Comparison of ENCODE assay signal across 10 cellular contexts in genomic region chr14:93045965-93046695, GRCh38.
DNase-seq lines count a peak whose midpoint lies in the region; ATAC-seq and TF ChIP-seq lines count a peak whose summit lies in the region.
"Had no signal": no experiment of that assay in that cellular context is flagged by ENCODE, and none has a peak within 500 bp of the region (broad histone marks: within the 10 kb centered on the region; RNA-seq: fewer than 3 reads in every experiment).

No MANE protein-coding gene starts in this region.

- no peak for TF ChIP-seq CTCF in left ventricle myocardium inferior (IDR thresholded peaks at IDR 0.05; ENCODE audit: borderline replicate concordance)

- no peaks in the 10 kb centered on the region for H3K36me3 ChIP-seq in left ventricle myocardium inferior
- H3K36me3 ChIP-seq: neural progenitor cell had no signal

- DNase-seq in activated naive CD4-positive, alpha-beta T cell treated with anti-CD3 and anti-CD28 coated beads for 36 hours = no peak
- DNase-seq in left ventricle myocardium inferior = no peak
- no peak for DNase-seq in substantia nigra (lab: John Stamatoyannopoulos, UW)
- DNase-seq: NCI-H1694 had no signal

- H3K9me3 ChIP-seq in left ventricle myocardium inferior (replicated peaks) = no peaks in the 10 kb centered on the region

- H3K4me1 Mint-ChIP-seq in activated naive CD4-positive, alpha-beta T cell treated with anti-CD3 and anti-CD28 coated beads, Interleukin-2, amount 50 U/mL, for 24 hours = peaks cover 37% of the 10 kb centered on the region
- H3K4me1 Mint-ChIP-seq in activated naive CD4-positive, alpha-beta T cell treated with anti-CD3 and anti-CD28 coated beads for 36 hours (ENCODE audit: low read depth) = peaks cover 12% of the 10 kb centered on the region
- peaks cover 13% of the 10 kb centered on the region for H3K4me1 Mint-ChIP-seq in activated T-helper 17 cell treated with anti-CD3 and anti-CD28 coated beads, Interleukin-2, amount 50 U/mL, for 72 hours

- CTCF ChIA-PET in activated naive CD4-positive, alpha-beta T cell treated with anti-CD3 and anti-CD28 coated beads for 36 hours (lab: Charles Lee) = no interaction called here

- peaks cover 2% of the 10 kb centered on the region for H3K36me3 Mint-ChIP-seq in activated naive CD4-positive, alpha-beta T cell treated with anti-CD3 and anti-CD28 coated beads, Interleukin-2, amount 50 U/mL, for 24 hours
- H3K36me3 Mint-ChIP-seq in activated naive CD4-positive, alpha-beta T cell treated with anti-CD3 and anti-CD28 coated beads for 36 hours (ENCODE audit: low read depth) = no peaks in the 10 kb centered on the region
- peaks cover 7% of the 10 kb centered on the region for H3K36me3 Mint-ChIP-seq in activated T-helper 17 cell treated with anti-CD3 and anti-CD28 coated beads, Interleukin-2, amount 50 U/mL, for 72 hours (ENCODE audit: low read depth)
- H3K36me3 Mint-ChIP-seq: neural progenitor cell had no signal

- H3K4me3 Mint-ChIP-seq in activated naive CD4-positive, alpha-beta T cell treated with anti-CD3 and anti-CD28 coated beads, Interleukin-2, amount 50 U/mL, for 24 hours = no peak overlapping the region
- no peak overlapping the region for H3K4me3 Mint-ChIP-seq in activated naive CD4-positive, alpha-beta T cell treated with anti-CD3 and anti-CD28 coated beads for 36 hours
- no peak overlapping the region for H3K4me3 Mint-ChIP-seq in activated T-helper 17 cell treated with anti-CD3 and anti-CD28 coated beads, Interleukin-2, amount 50 U/mL, for 72 hours
- H3K4me3 Mint-ChIP-seq: neural progenitor cell had no signal

- H3K4me1 ChIP-seq in left ventricle myocardium inferior = peaks cover 100% of the 10 kb centered on the region

- H3K27me3 Mint-ChIP-seq in activated naive CD4-positive, alpha-beta T cell treated with anti-CD3 and anti-CD28 coated beads, Interleukin-2, amount 50 U/mL, for 24 hours = no peaks in the 10 kb centered on the region
- no peaks in the 10 kb centered on the region for H3K27me3 Mint-ChIP-seq in activated naive CD4-positive, alpha-beta T cell treated with anti-CD3 and anti-CD28 coated beads for 36 hours (ENCODE audit: low read depth)
- no peaks in the 10 kb centered on the region for H3K27me3 Mint-ChIP-seq in activated T-helper 17 cell treated with anti-CD3 and anti-CD28 coated beads, Interleukin-2, amount 50 U/mL, for 72 hours

- H3K27me3 ChIP-seq in left ventricle myocardium inferior (ENCODE audit: low read depth) = no peaks in the 10 kb centered on the region

- H3K4me3 ChIP-seq in left ventricle myocardium inferior = no peak overlapping the region
- H3K4me3 ChIP-seq: neural progenitor cell had no signal

- ATAC-seq in activated T-helper 17 cell treated with anti-CD3 and anti-CD28 coated beads, Interleukin-2, amount 50 U/mL, for 72 hours (replicated peaks) = no peak
- ATAC-seq in GM21390 (IDR thresholded peaks at IDR 0.05; ENCODE audit: unreplicated experiment) = no peak
- ATAC-seq in HG03469 (IDR thresholded peaks at IDR 0.05; ENCODE audit: unreplicated experiment) = no peak
- no peak for ATAC-seq in GM18870 (IDR thresholded peaks at IDR 0.05; ENCODE audit: unreplicated experiment)

- H3K27ac Mint-ChIP-seq in activated naive CD4-positive, alpha-beta T cell treated with anti-CD3 and anti-CD28 coated beads, Interleukin-2, amount 50 U/mL, for 24 hours = peak overlapping the region; percentile 55
- no peak overlapping the region for H3K27ac Mint-ChIP-seq in activated naive CD4-positive, alpha-beta T cell treated with anti-CD3 and anti-CD28 coated beads for 36 hours
- H3K27ac Mint-ChIP-seq in activated T-helper 17 cell treated with anti-CD3 and anti-CD28 coated beads, Interleukin-2, amount 50 U/mL, for 72 hours = peak overlapping the region; percentile 88
- H3K27ac Mint-ChIP-seq: neural progenitor cell had no signal

- intact Hi-C loops in activated naive CD4-positive, alpha-beta T cell treated with anti-CD3 and anti-CD28 coated beads for 36 hours (cut with micrococcal nuclease) = no loop called here
- intact Hi-C loops in left ventricle myocardium inferior (cut with micrococcal nuclease) = no loop called here

- no peaks in the 10 kb centered on the region for H3K9me3 Mint-ChIP-seq in activated naive CD4-positive, alpha-beta T cell treated with anti-CD3 and anti-CD28 coated beads, Interleukin-2, amount 50 U/mL, for 24 hours
- no peaks in the 10 kb centered on the region for H3K9me3 Mint-ChIP-seq in activated naive CD4-positive, alpha-beta T cell treated with anti-CD3 and anti-CD28 coated beads for 36 hours
- H3K9me3 Mint-ChIP-seq in activated T-helper 17 cell treated with anti-CD3 and anti-CD28 coated beads, Interleukin-2, amount 50 U/mL, for 72 hours = no peaks in the 10 kb centered on the region

- H3K27ac ChIP-seq in left ventricle myocardium inferior (replicated peaks) (peak overlapping the region; percentile 94), substantia nigra (ENCODE audit: low read depth, low read length, poor library complexity, severe bottlenecking) (peak overlapping the region; percentile 54)
- H3K27ac ChIP-seq: neural progenitor cell had no signal
